In genomic region chr6:70413114-70413828, GRCh38 we compare ENCODE assay signal across 8 cellular contexts. TPM values are rescaled to one million over a fixed set of nuclear protein-coding genes. Genes with fewer than 3 reads are reported as not detected.
DNase-seq lines count a peak whose midpoint lies in the region; ATAC-seq and TF ChIP-seq lines count a peak whose summit lies in the region.

Gene FAM135A (plus strand): TSS chr6:70413508. CDS start chr6:70428343, 14,835 bp downstream.

- no peaks in the 10 kb centered on the region for H3K9me3 Mint-ChIP-seq in neural progenitor cell

- peak within 1 kb of the TSS; percentile 97 for H3K27ac Mint-ChIP-seq in neural progenitor cell

- peaks cover 57% of the 10 kb centered on the region for H3K79me2 ChIP-seq in neural progenitor cell (ENCODE audit: low read depth)

- DNase-seq in ELR (ENCODE audit: low read depth), result peak; percentile 98
- DNase-seq in H7, result peak; percentile 97
- DNase-seq in M059J (ENCODE audit: low read depth), result peak; percentile 99
- DNase-seq in SIG-M5 treated with dmso at 0.1 percent for 504 hours (lab: John Stamatoyannopoulos, UW; ENCODE audit: unreplicated experiment), result peak; percentile 79
- DNase-seq in activated naive CD4-positive, alpha-beta T cell (lab: John Stamatoyannopoulos, UW), result peak; percentile 73 to 87 (median 78)
- peak; percentile 92 to 97 for DNase-seq in foreskin keratinocyte
- DNase-seq in neural progenitor cell (ENCODE audit: low spot score), result peak; percentile 99
- DNase-seq in stromal cell of bone marrow (ENCODE audit: low read depth), result peak; percentile 97

- H3K4me3 Mint-ChIP-seq in neural progenitor cell, result peak within 1 kb of the TSS; percentile 97

- peak within 1 kb of the TSS; percentile 78 for H3K27ac ChIP-seq in foreskin keratinocyte
- peak within 1 kb of the TSS; percentile 68 for H3K27ac ChIP-seq in neural progenitor cell

- no peaks in the 10 kb centered on the region for H3K36me3 ChIP-seq in H7 (replicated peaks; ENCODE audit: control insufficient read depth, insufficient read depth, low read length)
- no peaks in the 10 kb centered on the region for H3K36me3 ChIP-seq in neural progenitor cell

- H2AFZ ChIP-seq in neural progenitor cell (replicated peaks), result peak within 1 kb of the TSS; percentile 94

- H3K4me1 ChIP-seq in foreskin keratinocyte, result peaks cover 21% of the 10 kb centered on the region
- peaks cover 18% of the 10 kb centered on the region for H3K4me1 ChIP-seq in neural progenitor cell

- peak within 1 kb of the TSS; percentile 95 for H3K4me3 ChIP-seq in H7 (ENCODE audit: insufficient read depth, low read depth, low read length)
- peak within 1 kb of the TSS; percentile 84 for H3K4me3 ChIP-seq in neural progenitor cell

- TF ChIP-seq CTCF in foreskin keratinocyte (conservative IDR thresholded peaks at IDR 0.05) (no peak), neural progenitor cell (IDR thresholded peaks at IDR 0.05) (no peak)

- no peaks in the 10 kb centered on the region for H3K27me3 ChIP-seq in H7 (ENCODE audit: control insufficient read depth, insufficient read depth, low read length)
- no peaks in the 10 kb centered on the region for H3K27me3 ChIP-seq in foreskin keratinocyte
- H3K27me3 ChIP-seq in neural progenitor cell, result peaks cover 3% of the 10 kb centered on the region

- H3F3A ChIP-seq in neural progenitor cell (ENCODE audit: low read depth), result peaks cover 11% of the 10 kb centered on the region

- peak; percentile 94 for ATAC-seq in foreskin keratinocyte

- H3K9me3 ChIP-seq in neural progenitor cell (ENCODE audit: low read depth), result no peaks in the 10 kb centered on the region

- peak within 1 kb of the TSS; percentile 97 for H3K4me2 ChIP-seq in neural progenitor cell

- peaks cover 6% of the 10 kb centered on the region for H3K36me3 Mint-ChIP-seq in neural progenitor cell

- H3K27me3 Mint-ChIP-seq in neural progenitor cell (ENCODE audit: insufficient read depth, low read depth), result peaks cover 5% of the 10 kb centered on the region

- H3K4me1 Mint-ChIP-seq in neural progenitor cell, result peaks cover 15% of the 10 kb centered on the region

- peak within 1 kb of the TSS; percentile 96 for H3K9ac ChIP-seq in neural progenitor cell

- peaks cover 7% of the 10 kb centered on the region for H4K20me1 ChIP-seq in neural progenitor cell (ENCODE audit: low read depth)

RNA-seq across cellular contexts. Expression of gene FAM135A, which starts in this region (rescaled TPM):
- total RNA-seq in H7 (2014; rRNA removed; shearing (Covaris generic)), result 29.1 and 37.3 TPM in 2 replicates
- total RNA-seq in M059J (2014; rRNA removed; shearing (Covaris generic)), result 5.6 and 11.5 TPM in 2 replicates
- total RNA-seq in foreskin keratinocyte, result 19.3 and 22.6 TPM in 2 replicates
- 5.4 and 6.6 TPM in 2 replicates for polyA plus RNA-seq in foreskin keratinocyte
- 68.8 and 85.3 TPM in 2 replicates for total RNA-seq in neural progenitor cell (ENCODE audit: low replicate concordance)

Comparison
In these comparisons a context has a peak if more than half of its experiments do, and no peak if none do; other contexts are left out.
1. Peak in every context shown above with its lines: DNase-seq, ATAC-seq, H3K4me3 ChIP-seq and H3K27ac ChIP-seq.